ENCODE assay signal across 8 cellular contexts in genomic region chr7:4791738-4792536, GRCh38. TPM values are rescaled to one million over a fixed set of nuclear protein-coding genes. Genes with fewer than 3 reads are reported as not detected.
A peak's percentile ranks its signal among the peaks of the same experiment; 100 is the strongest.
DNase-seq lines count a peak whose midpoint lies in the region; ATAC-seq, FAIRE-seq and TF ChIP-seq lines count a peak whose summit lies in the region.

No MANE protein-coding gene starts in this region.

- intact Hi-C loops in sigmoid colon (cut with DNase I), result no loop called here

- 45 to 46% methylated on average over 50 of the region's 50 CpGs for WGBS in sigmoid colon, 2 donors

- peak overlapping the region; percentile 70 for H3K27ac ChIP-seq in angular gyrus (ENCODE audit: low read depth, low read length)
- peak overlapping the region; percentile 57 to 73 (median 72) for H3K27ac ChIP-seq in sigmoid colon

- peak overlapping the region; percentile 20 to 64 (median 56) for H3K4me3 ChIP-seq in sigmoid colon

- peaks cover 13 to 47% (median 33%) of the 10 kb centered on the region in 4 donors for H3K36me3 ChIP-seq in sigmoid colon

- peak; percentile 50 for ATAC-seq in GM19395 (IDR thresholded peaks at IDR 0.05; ENCODE audit: unreplicated experiment)

- TF ChIP-seq EP300 in sigmoid colon (IDR thresholded peaks at IDR 0.05), result no peak

- H3K4me1 ChIP-seq in sigmoid colon, result peaks cover 0 to 17% (median 12%) of the 10 kb centered on the region in 4 donors

- DNase-seq in T-helper 22 cell (ENCODE audit: low read depth) (peak; percentile 55), hypothalamus (lab: John Stamatoyannopoulos, UW) (peak; percentile 7 to 90 (median 71)), sigmoid colon (peak; percentile 87), GM12892 (ENCODE audit: insufficient read length) (no peak), NCI-H510A (lab: John Stamatoyannopoulos, UW) (no peak), NOMO-1 (lab: John Stamatoyannopoulos, UW; ENCODE audit: unreplicated experiment in 2 of 2) (no peak)

- no peak for FAIRE-seq in GM12892 (lab: Jason Lieb, UNC)

- no peaks in the 10 kb centered on the region for H3K27me3 ChIP-seq in sigmoid colon

- TF ChIP-seq CTCF in sigmoid colon (IDR thresholded peaks at IDR 0.05), result peak; percentile 24 to 95 (median 68)

- H3K9me3 ChIP-seq in sigmoid colon, result no peaks in the 10 kb centered on the region

- TF ChIP-seq POLR2A in sigmoid colon (IDR thresholded peaks at IDR 0.05) (no peak), GM12892 (IDR thresholded peaks at IDR 0.05; ENCODE audit: low read depth, low read length) (no peak)

RNA-seq across cellular contexts. Expression of gene AP5Z1, which starts 16.5 kb away (rescaled TPM):
- total RNA-seq in sigmoid colon, result 10 to 100 TPM; 17.1 to 24.6 (median 19.8) TPM
- polyA plus RNA-seq in sigmoid colon, result 10 to 100 TPM; 16.8 to 66.0 (median 20.3) TPM
- 13.9 TPM for polyA plus RNA-seq in GM12892 (2012; ENCODE audit: missing spikeins)

Comparison
In these comparisons a context has a peak if more than half of its experiments do, and no peak if none do; other contexts are left out.
1. DNase-seq: peak in T-helper 22 cell (single experiment), hypothalamus (51 of 51) and sigmoid colon (single experiment); none in GM12892 (single experiment), NCI-H510A (single experiment) and NOMO-1 (0 of 2).